16 cellular contexts compared by ENCODE assay signal in the genomic region with DNA sequence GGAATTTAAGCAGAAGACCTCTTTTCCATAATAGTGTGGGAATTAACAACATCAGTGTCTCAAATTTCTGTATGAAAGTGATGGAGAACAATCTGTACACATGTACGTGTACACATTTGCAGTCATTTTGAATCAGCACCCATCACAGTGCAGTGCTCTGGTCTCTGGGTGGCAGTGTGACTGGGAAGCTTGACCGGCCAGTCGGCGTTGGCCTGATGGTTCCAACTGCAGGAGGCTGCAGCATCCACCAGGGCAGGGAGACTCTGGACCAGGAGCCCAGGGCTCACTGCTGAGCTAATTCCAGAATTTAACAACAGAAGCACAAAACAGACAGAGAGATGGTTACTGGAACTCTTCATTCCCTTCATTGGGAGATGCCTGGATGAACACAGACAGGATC. TPM values are rescaled to one million over a fixed set of nuclear protein-coding genes. Genes with fewer than 3 reads are reported as not detected.
DNase-seq lines count a peak whose midpoint lies in the region; ATAC-seq and TF ChIP-seq lines count a peak whose summit lies in the region.
"Had no signal": no experiment of that assay in that cellular context is flagged by ENCODE, and none has a peak within 500 bp of the region (broad histone marks: within the 10 kb centered on the region; RNA-seq: fewer than 3 reads in every experiment).

No MANE protein-coding gene starts in this region.

- H3K4me1 ChIP-seq in heart right ventricle = peaks cover 0 to 16% (median under 1%) of the 10 kb centered on the region in 9 donors

- no peaks in the 10 kb centered on the region for H3K9me3 ChIP-seq in heart right ventricle

- H3K4me3 Mint-ChIP-seq in activated CD4-positive, alpha-beta T cell treated with anti-CD3 and anti-CD28 coated beads, Interleukin-2, amount 10 ng/mL, durations not matched to agents 24 days and 14 days = no peak overlapping the region
- H3K4me3 Mint-ChIP-seq in stimulated activated naive CD8-positive, alpha-beta T cell treated with anti-CD3 and anti-CD28 coated beads, Interleukin-15, Interleukin-2, amounts not matched to agents 100 ng/mL and 50 ng/mL, for 24 hours = no peak overlapping the region
- H3K4me3 Mint-ChIP-seq in activated T-helper 2 cell treated with anti-CD3 and anti-CD28 coated beads, Interferon-gamma antibody, Interleukin-2, Interleukin-4, amounts not matched to agents 10 μg/mL and 5 μg/mL and 100 μg/mL, durations not matched to agents 14 hours and 24 hours and 36 hours (ENCODE audit: low read depth) = no peak overlapping the region
- H3K4me3 Mint-ChIP-seq: H9 had no signal

- no peak for DNase-seq in activated CD4-positive, alpha-beta T cell treated with anti-CD3 and anti-CD28 coated beads, Interleukin-2, amount 10 ng/mL, durations not matched to agents 24 days and 14 days
- no peak for DNase-seq in activated CD4-positive, alpha-beta T cell treated with anti-CD3 and anti-CD28 coated beads, Interleukin-2, amount 50 U/mL, for 4 hours
- no peak for DNase-seq in stimulated activated naive CD8-positive, alpha-beta T cell treated with anti-CD3 and anti-CD28 coated beads, Interleukin-15, Interleukin-2, amounts not matched to agents 100 U/mL and 50 U/mL, for 24 hours
- no peak for DNase-seq in activated T-helper 2 cell treated with anti-CD3 and anti-CD28 coated beads, Interferon-gamma antibody, Interleukin-2, Interleukin-4, amounts not matched to agents 10 μg/mL and 5 μg/mL and 100 μg/mL, durations not matched to agents 14 hours and 24 hours and 36 hours (ENCODE audit: low spot score)
- DNase-seq in NCI-H1417 (lab: John Stamatoyannopoulos, UW) = no peak
- DNase-seq in heart right ventricle = no peak
- DNase-seq: C1 segment of cervical spinal cord, H9, NCI-H1436 treated with DMSO at 0.1 percent for 48 hours, NCI-H2081 treated with DMSO at 0.1 percent for 48 hours, NCI-H524 treated with DMSO at 0.1 percent for 48 hours had no signal

- H3K36me3 ChIP-seq in heart right ventricle = peaks cover 0 to 86% (median 40%) of the 10 kb centered on the region in 9 donors

- peak overlapping the region; percentile 42 for H3K27ac Mint-ChIP-seq in activated CD4-positive, alpha-beta T cell treated with anti-CD3 and anti-CD28 coated beads, Interleukin-2, amount 10 ng/mL, durations not matched to agents 24 days and 14 days
- H3K27ac Mint-ChIP-seq in stimulated activated naive CD8-positive, alpha-beta T cell treated with anti-CD3 and anti-CD28 coated beads, Interleukin-15, Interleukin-2, amounts not matched to agents 100 ng/mL and 50 ng/mL, for 24 hours = peak overlapping the region; percentile 45
- peak overlapping the region; percentile 83 for H3K27ac Mint-ChIP-seq in activated T-helper 2 cell treated with anti-CD3 and anti-CD28 coated beads, Interferon-gamma antibody, Interleukin-2, Interleukin-4, amounts not matched to agents 10 μg/mL and 5 μg/mL and 100 μg/mL, durations not matched to agents 14 hours and 24 hours and 36 hours
- H3K27ac Mint-ChIP-seq: H9 had no signal

- peaks cover 36% of the 10 kb centered on the region for H3K4me1 Mint-ChIP-seq in activated CD4-positive, alpha-beta T cell treated with anti-CD3 and anti-CD28 coated beads, Interleukin-2, amount 10 ng/mL, durations not matched to agents 24 days and 14 days
- H3K4me1 Mint-ChIP-seq in stimulated activated naive CD8-positive, alpha-beta T cell treated with anti-CD3 and anti-CD28 coated beads, Interleukin-15, Interleukin-2, amounts not matched to agents 100 ng/mL and 50 ng/mL, for 24 hours (ENCODE audit: low read depth) = peaks cover 51% of the 10 kb centered on the region
- H3K4me1 Mint-ChIP-seq in activated T-helper 2 cell treated with anti-CD3 and anti-CD28 coated beads, Interferon-gamma antibody, Interleukin-2, Interleukin-4, amounts not matched to agents 10 μg/mL and 5 μg/mL and 100 μg/mL, durations not matched to agents 14 hours and 24 hours and 36 hours (ENCODE audit: low read depth) = peaks cover 52% of the 10 kb centered on the region
- H3K4me1 Mint-ChIP-seq: H9 had no signal

- WGBS in heart right ventricle, 2 donors = 73 to 86% methylated on average over 4 of the region's 4 CpGs

- no peaks in the 10 kb centered on the region for H3K9me3 Mint-ChIP-seq in activated CD4-positive, alpha-beta T cell treated with anti-CD3 and anti-CD28 coated beads, Interleukin-2, amount 10 ng/mL, durations not matched to agents 24 days and 14 days
- no peaks in the 10 kb centered on the region for H3K9me3 Mint-ChIP-seq in stimulated activated naive CD8-positive, alpha-beta T cell treated with anti-CD3 and anti-CD28 coated beads, Interleukin-15, Interleukin-2, amounts not matched to agents 100 ng/mL and 50 ng/mL, for 24 hours
- H3K9me3 Mint-ChIP-seq in activated T-helper 2 cell treated with anti-CD3 and anti-CD28 coated beads, Interferon-gamma antibody, Interleukin-2, Interleukin-4, amounts not matched to agents 10 μg/mL and 5 μg/mL and 100 μg/mL, durations not matched to agents 14 hours and 24 hours and 36 hours = no peaks in the 10 kb centered on the region
- H3K9me3 Mint-ChIP-seq: H9 had no signal

- no peak for TF ChIP-seq CTCF in heart right ventricle (IDR thresholded peaks at IDR 0.05)

- peaks cover 57% of the 10 kb centered on the region for H3K36me3 Mint-ChIP-seq in activated CD4-positive, alpha-beta T cell treated with anti-CD3 and anti-CD28 coated beads, Interleukin-2, amount 10 ng/mL, durations not matched to agents 24 days and 14 days (ENCODE audit: low read depth)
- H3K36me3 Mint-ChIP-seq in stimulated activated naive CD8-positive, alpha-beta T cell treated with anti-CD3 and anti-CD28 coated beads, Interleukin-15, Interleukin-2, amounts not matched to agents 100 ng/mL and 50 ng/mL, for 24 hours (ENCODE audit: low read depth) = peaks cover 53% of the 10 kb centered on the region
- peaks cover 70% of the 10 kb centered on the region for H3K36me3 Mint-ChIP-seq in activated T-helper 2 cell treated with anti-CD3 and anti-CD28 coated beads, Interferon-gamma antibody, Interleukin-2, Interleukin-4, amounts not matched to agents 10 μg/mL and 5 μg/mL and 100 μg/mL, durations not matched to agents 14 hours and 24 hours and 36 hours (ENCODE audit: low read depth)

- ATAC-seq in stimulated activated naive CD8-positive, alpha-beta T cell treated with anti-CD3 and anti-CD28 coated beads, Interleukin-15, Interleukin-2, amounts not matched to agents 100 U/mL and 50 U/mL, for 24 hours = no peak
- ATAC-seq in GM18861 (IDR thresholded peaks at IDR 0.05; ENCODE audit: unreplicated experiment) (no peak), heart right ventricle (no peak)

- H3K27ac ChIP-seq in heart right ventricle = no peak overlapping the region
- H3K27ac ChIP-seq: RWPE1 had no signal

- H3K27me3 ChIP-seq in heart right ventricle = no peaks in the 10 kb centered on the region

- H3K4me3 ChIP-seq in heart right ventricle = no peak overlapping the region

- intact Hi-C loops in activated CD4-positive, alpha-beta T cell treated with anti-CD3 and anti-CD28 coated beads, Interleukin-2, amount 10 ng/mL, durations not matched to agents 24 days and 14 days (cut with micrococcal nuclease) = no loop called here
- intact Hi-C loops in activated T-helper 2 cell treated with anti-CD3 and anti-CD28 coated beads, Interferon-gamma antibody, Interleukin-2, Interleukin-4, amounts not matched to agents 10 μg/mL and 5 μg/mL and 100 μg/mL, durations not matched to agents 14 hours and 24 hours and 36 hours (cut with micrococcal nuclease) = no loop called here
- intact Hi-C loops in heart right ventricle (cut with DNase I) = no loop called here

- no peaks in the 10 kb centered on the region for H3K27me3 Mint-ChIP-seq in activated CD4-positive, alpha-beta T cell treated with anti-CD3 and anti-CD28 coated beads, Interleukin-2, amount 10 ng/mL, durations not matched to agents 24 days and 14 days
- H3K27me3 Mint-ChIP-seq in stimulated activated naive CD8-positive, alpha-beta T cell treated with anti-CD3 and anti-CD28 coated beads, Interleukin-15, Interleukin-2, amounts not matched to agents 100 ng/mL and 50 ng/mL, for 24 hours = no peaks in the 10 kb centered on the region
- H3K27me3 Mint-ChIP-seq in activated T-helper 2 cell treated with anti-CD3 and anti-CD28 coated beads, Interferon-gamma antibody, Interleukin-2, Interleukin-4, amounts not matched to agents 10 μg/mL and 5 μg/mL and 100 μg/mL, durations not matched to agents 14 hours and 24 hours and 36 hours (ENCODE audit: low read depth) = no peaks in the 10 kb centered on the region

RNA-seq across cellular contexts. Expression of gene ZC3H18, which starts 17.9 kb away (rescaled TPM):
- 106 and 118 TPM in 2 replicates for total RNA-seq in activated CD4-positive, alpha-beta T cell treated with anti-CD3 and anti-CD28 coated beads, Interleukin-2, amount 10 ng/mL, durations not matched to agents 24 days and 14 days
- total RNA-seq in activated T-helper 2 cell treated with anti-CD3 and anti-CD28 coated beads, Interferon-gamma antibody, Interleukin-2, Interleukin-4, amounts not matched to agents 10 μg/mL and 5 μg/mL and 100 μg/mL, durations not matched to agents 14 hours and 24 hours and 36 hours = 93.9 and 101 TPM in 2 replicates
- 10 to 100 TPM; 18.3 to 28.7 (median 22.0) TPM for total RNA-seq in heart right ventricle
- polyA plus RNA-seq in heart right ventricle = 10 to 100 TPM; 18.4 to 22.7 TPM

RNA-seq across cellular contexts. Expression of gene IL17C, which starts 50.2 kb away (rescaled TPM):
- not detected in 2 replicates for total RNA-seq in activated CD4-positive, alpha-beta T cell treated with anti-CD3 and anti-CD28 coated beads, Interleukin-2, amount 10 ng/mL, durations not matched to agents 24 days and 14 days
- total RNA-seq in activated T-helper 2 cell treated with anti-CD3 and anti-CD28 coated beads, Interferon-gamma antibody, Interleukin-2, Interleukin-4, amounts not matched to agents 10 μg/mL and 5 μg/mL and 100 μg/mL, durations not matched to agents 14 hours and 24 hours and 36 hours = not detected in 2 replicates
- total RNA-seq in heart right ventricle = not detected
- polyA plus RNA-seq in heart right ventricle = not detected
- total RNA-seq: A172, LHCN-M2 had no signal
